8 cellular contexts compared by ENCODE assay signal in the genomic region with DNA sequence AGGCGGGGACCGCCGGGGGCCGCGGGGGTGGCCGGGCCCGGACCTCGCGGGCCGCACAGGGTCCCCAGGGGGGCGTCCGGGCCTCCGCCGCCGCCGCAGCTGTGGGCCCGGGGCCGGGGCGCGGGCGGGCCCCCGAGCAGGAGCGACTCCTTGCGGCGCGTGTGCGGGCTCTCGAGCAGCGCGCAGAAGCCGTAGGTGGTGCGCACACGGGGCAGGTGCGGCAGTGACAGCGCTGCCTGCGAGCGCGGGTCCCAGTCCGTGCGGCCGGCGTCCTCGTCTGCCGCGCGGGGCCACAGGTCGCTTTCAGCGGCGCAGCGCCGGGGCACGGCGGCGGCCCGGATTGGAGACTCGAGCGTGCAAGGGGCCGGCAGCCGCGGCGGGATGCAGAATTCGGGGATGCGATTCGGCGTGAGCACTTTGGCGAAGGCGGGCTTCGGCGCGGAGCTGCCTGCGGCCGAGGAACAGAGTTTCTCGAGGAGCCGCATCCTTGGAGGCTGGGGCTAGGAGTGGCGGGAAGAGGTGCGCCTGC. TPM values are rescaled to one million over a fixed set of nuclear protein-coding genes. Genes with fewer than 3 reads are reported as not detected.
DNase-seq lines count a peak whose midpoint lies in the region; ATAC-seq lines count a peak whose summit lies in the region.

No MANE protein-coding gene starts in this region.

- H3K9me3 Mint-ChIP-seq in activated naive CD8-positive, alpha-beta T cell treated with anti-CD3 and anti-CD28 coated beads, Interleukin-2, amount 50 U/mL, for 24 hours: no peaks in the 10 kb centered on the region
- H3K9me3 Mint-ChIP-seq in stimulated activated naive CD8-positive, alpha-beta T cell treated with anti-CD3 and anti-CD28 coated beads, Interleukin-15, amount 100 ng/mL, for 72 hours: no peaks in the 10 kb centered on the region

- H3K27ac Mint-ChIP-seq in activated naive CD8-positive, alpha-beta T cell treated with anti-CD3 and anti-CD28 coated beads, Interleukin-2, amount 50 U/mL, for 24 hours: no peak overlapping the region
- no peak overlapping the region for H3K27ac Mint-ChIP-seq in stimulated activated naive CD8-positive, alpha-beta T cell treated with anti-CD3 and anti-CD28 coated beads, Interleukin-15, amount 100 ng/mL, for 72 hours

- peak overlapping the region; percentile 70 for H3K4me3 Mint-ChIP-seq in activated naive CD8-positive, alpha-beta T cell treated with anti-CD3 and anti-CD28 coated beads, Interleukin-2, amount 50 U/mL, for 24 hours
- H3K4me3 Mint-ChIP-seq in stimulated activated naive CD8-positive, alpha-beta T cell treated with anti-CD3 and anti-CD28 coated beads, Interleukin-15, amount 100 ng/mL, for 72 hours: peak overlapping the region; percentile 81 to 84

- peak; percentile 65 for ATAC-seq in activated naive CD8-positive, alpha-beta T cell treated with anti-CD3 and anti-CD28 coated beads, Interleukin-2, amount 50 U/mL, for 24 hours
- ATAC-seq in stimulated activated naive CD8-positive, alpha-beta T cell treated with anti-CD3 and anti-CD28 coated beads, Interleukin-15, amount 100 ng/mL, for 72 hours: peak; percentile 79
- ATAC-seq in GM19467 (IDR thresholded peaks at IDR 0.05; ENCODE audit: unreplicated experiment): no peak

- H3K27me3 Mint-ChIP-seq in activated naive CD8-positive, alpha-beta T cell treated with anti-CD3 and anti-CD28 coated beads, Interleukin-2, amount 50 U/mL, for 24 hours: peaks cover 68% of the 10 kb centered on the region
- peaks cover 74% of the 10 kb centered on the region for H3K27me3 Mint-ChIP-seq in stimulated activated naive CD8-positive, alpha-beta T cell treated with anti-CD3 and anti-CD28 coated beads, Interleukin-15, amount 100 ng/mL, for 72 hours

- DNase-seq in NCI-H2196 (lab: John Stamatoyannopoulos, UW; ENCODE audit: unreplicated experiment) (peak; percentile 36), NCI-H2196 treated with DMSO at 0.1 percent for 48 hours (lab: John Stamatoyannopoulos, UW; ENCODE audit: unreplicated experiment) (no peak), iPS-NIHi11 (ENCODE audit: low spot score) (peak; percentile 42), A172 (ENCODE audit: low spot score) (no peak), COR-L47 (lab: John Stamatoyannopoulos, UW) (no peak)
- no peak for DNase-seq in activated naive CD8-positive, alpha-beta T cell treated with anti-CD3 and anti-CD28 coated beads, Interleukin-2, amount 50 U/mL, for 24 hours
- DNase-seq in stimulated activated naive CD8-positive, alpha-beta T cell treated with anti-CD3 and anti-CD28 coated beads, Interleukin-15, amount 100 ng/mL, for 72 hours: peak; percentile 11 to 21

- H3K36me3 Mint-ChIP-seq in activated naive CD8-positive, alpha-beta T cell treated with anti-CD3 and anti-CD28 coated beads, Interleukin-2, amount 50 U/mL, for 24 hours (ENCODE audit: low read depth): no peaks in the 10 kb centered on the region

- peaks cover 20% of the 10 kb centered on the region for H3K4me1 Mint-ChIP-seq in activated naive CD8-positive, alpha-beta T cell treated with anti-CD3 and anti-CD28 coated beads, Interleukin-2, amount 50 U/mL, for 24 hours
- H3K4me1 Mint-ChIP-seq in stimulated activated naive CD8-positive, alpha-beta T cell treated with anti-CD3 and anti-CD28 coated beads, Interleukin-15, amount 100 ng/mL, for 72 hours: peaks cover 21% of the 10 kb centered on the region

RNA-seq across cellular contexts. Expression of gene C2CD4B, which starts 0.5 kb away (rescaled TPM):
- total RNA-seq in A172 (2014; rRNA removed; shearing (Covaris generic)): not detected in 2 replicates

Comparison
In these comparisons a context has a peak if more than half of its experiments do, and no peak if none do; other contexts are left out.
1. DNase-seq: peak in NCI-H2196 (single experiment), iPS-NIHi11 (single experiment) and stimulated activated naive CD8-positive, alpha-beta T cell treated with anti-CD3 and anti-CD28 coated beads, Interleukin-15, amount 100 ng/mL, for 72 hours (2 of 2); none in NCI-H2196 treated with DMSO at 0.1 percent for 48 hours (single experiment), activated naive CD8-positive, alpha-beta T cell treated with anti-CD3 and anti-CD28 coated beads, Interleukin-2, amount 50 U/mL, for 24 hours (single experiment), A172 (single experiment) and COR-L47 (single experiment).